ENCODE assay signal across 28 cellular contexts in the genomic region with DNA sequence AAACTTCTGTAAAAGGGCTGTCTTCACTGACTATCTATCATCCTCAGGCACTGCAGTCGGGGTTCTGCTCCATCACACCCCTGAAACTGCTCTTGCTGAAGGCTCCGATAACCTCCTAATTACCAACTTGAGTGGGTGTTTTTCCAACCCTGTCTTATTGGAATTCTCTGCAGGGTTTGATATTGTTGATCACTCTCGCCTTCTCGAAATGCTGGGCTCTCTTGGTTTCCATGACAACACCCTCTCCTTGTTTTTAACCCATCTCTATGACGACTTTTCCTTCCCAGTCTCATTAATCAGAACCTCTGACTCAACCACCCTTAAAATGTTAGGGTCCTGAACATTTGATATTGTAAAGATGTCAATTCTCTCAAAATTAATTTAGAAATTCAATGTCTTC.
"Had no signal": no experiment of that assay in that cellular context is flagged by ENCODE, and none has a peak within 500 bp of the region (broad histone marks: within the 10 kb centered on the region; RNA-seq: fewer than 3 reads in every experiment).

No MANE protein-coding gene starts in this region.

- FAIRE-seq: frontal cortex had no signal

- H3K4me1 Mint-ChIP-seq: activated CD4-positive, alpha-beta T cell treated with anti-CD3 and anti-CD28 coated beads for 36 hours; activated CD4-positive, alpha-beta T cell treated with anti-CD3 and anti-CD28 coated beads, Interleukin-2, amount 10 ng/mL, durations not matched to agents 24 days and 14 days; activated naive CD4-positive, alpha-beta T cell treated with anti-CD3 and anti-CD28 coated beads, Interleukin-2, amount 50 U/mL, for 24 hours; activated naive CD8-positive, alpha-beta T cell treated with anti-CD3 and anti-CD28 coated beads for 36 hours; activated naive CD8-positive, alpha-beta T cell treated with anti-CD3 and anti-CD28 coated beads, Interleukin-2, amount 50 U/mL, for 24 hours; central memory CD8-positive, alpha-beta T cell had no signal

- H3K4me3 Mint-ChIP-seq: activated CD4-positive, alpha-beta memory T cell treated with anti-CD3 and anti-CD28 coated beads for 36 hours; activated CD4-positive, alpha-beta T cell treated with anti-CD3 and anti-CD28 coated beads for 36 hours; activated CD4-positive, alpha-beta T cell treated with anti-CD3 and anti-CD28 coated beads, Interleukin-2, amount 10 ng/mL, durations not matched to agents 24 days and 14 days; activated CD8-positive, alpha-beta memory T cell treated with anti-CD3 and anti-CD28 coated beads, Interleukin-2, amount 10 ng/mL, durations not matched to agents 7 days and 5 days; activated CD8-positive, alpha-beta T cell treated with anti-CD3 and anti-CD28 coated beads, Interleukin-2, amount 10 ng/mL, durations not matched to agents 7 days and 5 days; activated naive CD4-positive, alpha-beta T cell treated with anti-CD3 and anti-CD28 coated beads for 36 hours; activated naive CD4-positive, alpha-beta T cell treated with anti-CD3 and anti-CD28 coated beads, Interleukin-2, amount 50 U/mL, for 24 hours; activated naive CD8-positive, alpha-beta T cell treated with anti-CD3 and anti-CD28 coated beads for 36 hours; activated naive CD8-positive, alpha-beta T cell treated with anti-CD3 and anti-CD28 coated beads, Interleukin-2, amount 50 U/mL, for 24 hours; activated T-helper 1 cell treated with anti-CD3 and anti-CD28 coated beads, Interleukin-12 subunit alpha, Interleukin-12 subunit beta, Interleukin-2, Interleukin-4 antibody, amounts not matched to agents 30 ng/mL and 10 ng/mL and 1 ng/mL, durations not matched to agents 14 hours and 24 hours and 36 hours; central memory CD8-positive, alpha-beta T cell; dendritic cell treated with granulocyte-macrophage colony-stimulating factor and Interleukin-4, amounts not matched to agents 40 ng/mL and 50 ng/mL, for 4 days; endodermal cell had no signal

- H3K9me3 Mint-ChIP-seq: activated CD4-positive, alpha-beta memory T cell treated with anti-CD3 and anti-CD28 coated beads for 36 hours; activated CD4-positive, alpha-beta T cell treated with anti-CD3 and anti-CD28 coated beads, Interleukin-2, amount 10 ng/mL, durations not matched to agents 24 days and 14 days; activated naive CD4-positive, alpha-beta T cell treated with anti-CD3 and anti-CD28 coated beads for 36 hours; activated naive CD8-positive, alpha-beta T cell treated with anti-CD3 and anti-CD28 coated beads, Interleukin-2, amount 50 U/mL, for 24 hours; activated T-helper 1 cell treated with anti-CD3 and anti-CD28 coated beads, Interleukin-12 subunit alpha, Interleukin-12 subunit beta, Interleukin-2, Interleukin-4 antibody, amounts not matched to agents 30 ng/mL and 10 ng/mL and 1 ng/mL, durations not matched to agents 14 hours and 24 hours and 36 hours; activated T-helper 2 cell treated with anti-CD3 and anti-CD28 coated beads, Interferon-gamma antibody, Interleukin-2, Interleukin-4, amounts not matched to agents 10 μg/mL and 5 μg/mL and 100 μg/mL, durations not matched to agents 14 hours and 24 hours and 36 hours; central memory CD8-positive, alpha-beta T cell; dendritic cell treated with granulocyte-macrophage colony-stimulating factor and Interleukin-4, amounts not matched to agents 40 ng/mL and 50 ng/mL, for 4 days had no signal

- H3K36me3 Mint-ChIP-seq: activated CD4-positive, alpha-beta memory T cell treated with anti-CD3 and anti-CD28 coated beads for 36 hours; activated CD8-positive, alpha-beta memory T cell treated with anti-CD3 and anti-CD28 coated beads, Interleukin-2, amount 10 ng/mL, durations not matched to agents 7 days and 5 days; activated naive CD8-positive, alpha-beta T cell treated with anti-CD3 and anti-CD28 coated beads for 36 hours had no signal

- DNase-seq: activated CD4-positive, alpha-beta memory T cell treated with anti-CD3 and anti-CD28 coated beads for 36 hours; activated CD4-positive, alpha-beta T cell treated with anti-CD3 and anti-CD28 coated beads for 36 hours; activated CD4-positive, alpha-beta T cell treated with anti-CD3 and anti-CD28 coated beads, Interleukin-2, amount 10 ng/mL, durations not matched to agents 24 days and 14 days; activated CD4-positive, CD25-positive, alpha-beta regulatory T cell; activated CD4-positive, CD25-positive, alpha-beta regulatory T cell treated with anti-CD3 and anti-CD28 coated beads, Interleukin-2, amount 50 U/mL, for 72 hours; activated CD8-positive, alpha-beta memory T cell treated with anti-CD3 and anti-CD28 coated beads, Interleukin-2, amount 10 ng/mL, durations not matched to agents 7 days and 5 days; activated CD8-positive, alpha-beta memory T cell treated with anti-CD3 and anti-CD28 coated beads, Interleukin-2, amount 50 U/mL, for 4 hours; activated CD8-positive, alpha-beta T cell treated with anti-CD3 and anti-CD28 coated beads, Interleukin-2, amount 10 ng/mL, durations not matched to agents 7 days and 5 days; activated effector memory CD4-positive, alpha-beta T cell treated with anti-CD3 and anti-CD28 coated beads, Interleukin-2, amount 50 U/mL, for 16 hours; activated naive CD4-positive, alpha-beta T cell treated with anti-CD3 and anti-CD28 coated beads for 36 hours; activated naive CD8-positive, alpha-beta T cell treated with anti-CD3 and anti-CD28 coated beads for 36 hours; activated naive CD8-positive, alpha-beta T cell treated with anti-CD3 and anti-CD28 coated beads, Interleukin-2, amount 50 U/mL, for 24 hours; activated T-cell treated with anti-CD3 and anti-CD28 coated beads, Interleukin-2, amount 50 U/mL, for 1 hour; activated T-cell treated with anti-CD3 and anti-CD28 coated beads, Interleukin-2, amount 50 U/mL, for 48 hours; adrenal gland; aorta; body of pancreas; dorsolateral prefrontal cortex; effector memory CD4-positive, alpha-beta T cell; endodermal cell; foreskin fibroblast; T-helper 2 cell had no signal

- H3K27ac Mint-ChIP-seq: activated CD4-positive, alpha-beta memory T cell treated with anti-CD3 and anti-CD28 coated beads for 36 hours; activated CD4-positive, alpha-beta T cell treated with anti-CD3 and anti-CD28 coated beads for 36 hours; activated CD4-positive, alpha-beta T cell treated with anti-CD3 and anti-CD28 coated beads, Interleukin-2, amount 10 ng/mL, durations not matched to agents 24 days and 14 days; activated CD8-positive, alpha-beta memory T cell treated with anti-CD3 and anti-CD28 coated beads, Interleukin-2, amount 10 ng/mL, durations not matched to agents 7 days and 5 days; activated CD8-positive, alpha-beta T cell treated with anti-CD3 and anti-CD28 coated beads, Interleukin-2, amount 10 ng/mL, durations not matched to agents 7 days and 5 days; activated naive CD4-positive, alpha-beta T cell treated with anti-CD3 and anti-CD28 coated beads for 36 hours; activated naive CD4-positive, alpha-beta T cell treated with anti-CD3 and anti-CD28 coated beads, Interleukin-2, amount 50 U/mL, for 24 hours; activated naive CD8-positive, alpha-beta T cell treated with anti-CD3 and anti-CD28 coated beads for 36 hours; activated naive CD8-positive, alpha-beta T cell treated with anti-CD3 and anti-CD28 coated beads, Interleukin-2, amount 50 U/mL, for 24 hours; activated T-helper 1 cell treated with anti-CD3 and anti-CD28 coated beads, Interleukin-12 subunit alpha, Interleukin-12 subunit beta, Interleukin-2, Interleukin-4 antibody, amounts not matched to agents 30 ng/mL and 10 ng/mL and 1 ng/mL, durations not matched to agents 14 hours and 24 hours and 36 hours; activated T-helper 2 cell treated with anti-CD3 and anti-CD28 coated beads, Interferon-gamma antibody, Interleukin-2, Interleukin-4, amounts not matched to agents 10 μg/mL and 5 μg/mL and 100 μg/mL, durations not matched to agents 14 hours and 24 hours and 36 hours; dendritic cell treated with granulocyte-macrophage colony-stimulating factor and Interleukin-4, amounts not matched to agents 40 ng/mL and 50 ng/mL, for 4 days; endodermal cell had no signal
